ENCODE assay signal across 7 cellular contexts in genomic region chr4:98662619-98663225, GRCh38.
DNase-seq lines count a peak whose midpoint lies in the region; ATAC-seq lines count a peak whose summit lies in the region.

No MANE protein-coding gene starts in this region.

- peak; percentile 0 for ATAC-seq in HG02884 (IDR thresholded peaks at IDR 0.05; ENCODE audit: unreplicated experiment)
- ATAC-seq in stimulated activated naive B cell treated with anti-CD40 and anti-IgM and Interleukin-4, amounts not matched to agents 10 μg/mL and 1 μg/mL and 100 μg/mL, for 72 hours (replicated peaks) = no peak

- H3K4me3 Mint-ChIP-seq in stimulated activated naive B cell treated with anti-CD40 and anti-IgM and Interleukin-4, amounts not matched to agents 10 μg/mL and 1 μg/mL and 100 μg/mL, for 72 hours = peak overlapping the region; percentile 53 to 73

- no peaks in the 10 kb centered on the region for H3K36me3 Mint-ChIP-seq in stimulated activated naive B cell treated with anti-CD40 and anti-IgM and Interleukin-4, amounts not matched to agents 10 μg/mL and 1 μg/mL and 100 μg/mL, for 72 hours

- peak overlapping the region; percentile 98 for H3K27ac Mint-ChIP-seq in stimulated activated naive B cell treated with anti-CD40 and anti-IgM and Interleukin-4, amounts not matched to agents 10 μg/mL and 1 μg/mL and 100 μg/mL, for 72 hours

- no peaks in the 10 kb centered on the region for H3K9me3 ChIP-seq in effector memory CD4-positive, alpha-beta T cell (ENCODE audit: control insufficient read depth, low read length)

- peak overlapping the region; percentile 87 for H3K27ac ChIP-seq in effector memory CD4-positive, alpha-beta T cell (ENCODE audit: insufficient read depth, low read length, poor library complexity, severe bottlenecking)

- H3K27me3 Mint-ChIP-seq in stimulated activated naive B cell treated with anti-CD40 and anti-IgM and Interleukin-4, amounts not matched to agents 10 μg/mL and 1 μg/mL and 100 μg/mL, for 72 hours = no peaks in the 10 kb centered on the region

- H3K36me3 ChIP-seq in effector memory CD4-positive, alpha-beta T cell (ENCODE audit: control insufficient read depth, insufficient read depth, low read length) = no peaks in the 10 kb centered on the region

- peaks cover 37 to 71% of the 10 kb centered on the region in 2 donors for H3K4me1 Mint-ChIP-seq in stimulated activated naive B cell treated with anti-CD40 and anti-IgM and Interleukin-4, amounts not matched to agents 10 μg/mL and 1 μg/mL and 100 μg/mL, for 72 hours

- H3K27me3 ChIP-seq in effector memory CD4-positive, alpha-beta T cell (replicated peaks; ENCODE audit: control insufficient read depth, insufficient read depth, low read length, poor library complexity, severe bottlenecking) = no peaks in the 10 kb centered on the region

- peaks cover 0 to 2% of the 10 kb centered on the region in 2 donors for H3K9me3 Mint-ChIP-seq in stimulated activated naive B cell treated with anti-CD40 and anti-IgM and Interleukin-4, amounts not matched to agents 10 μg/mL and 1 μg/mL and 100 μg/mL, for 72 hours

- peak; percentile 4 for DNase-seq in T-helper 22 cell (ENCODE audit: low read depth)
- DNase-seq in effector memory CD4-positive, alpha-beta T cell = peak in 1 of 3 donors; percentile 12
- peak; percentile 8 for DNase-seq in stimulated activated naive B cell treated with anti-CD40 and anti-IgM and Interleukin-4, amounts not matched to agents 10 μg/mL and 1 μg/mL and 100 μg/mL, for 72 hours
- no peak for DNase-seq in GOT3 (lab: John Stamatoyannopoulos, UW)
- no peak for DNase-seq in HPDE6-E6E7 (ENCODE audit: extremely low spot score)
- no peak for DNase-seq in anterior cingulate cortex (lab: John Stamatoyannopoulos, UW)

- peaks cover 39% of the 10 kb centered on the region for H3K4me1 ChIP-seq in effector memory CD4-positive, alpha-beta T cell (ENCODE audit: control insufficient read depth, insufficient read depth, low read length, poor library complexity, severe bottlenecking)

- no peak overlapping the region for H3K4me3 ChIP-seq in effector memory CD4-positive, alpha-beta T cell (ENCODE audit: insufficient read depth, low read depth, low read length, poor library complexity, severe bottlenecking)

Comparison
In these comparisons a context has a peak if more than half of its experiments do, and no peak if none do; other contexts are left out.
1. DNase-seq: peak in T-helper 22 cell (single experiment) and stimulated activated naive B cell treated with anti-CD40 and anti-IgM and Interleukin-4, amounts not matched to agents 10 μg/mL and 1 μg/mL and 100 μg/mL, for 72 hours (single experiment); none in GOT3 (single experiment), HPDE6-E6E7 (single experiment) and anterior cingulate cortex (0 of 58).